Comparison of ENCODE assay signal across 8 cellular contexts in genomic region chr6:134065706-134066105, GRCh38. TPM values are rescaled to one million over a fixed set of nuclear protein-coding genes. Genes with fewer than 3 reads are reported as not detected.
A peak's percentile ranks its signal among the peaks of the same experiment; 100 is the strongest.
DNase-seq lines count a peak whose midpoint lies in the region; ATAC-seq, FAIRE-seq and TF ChIP-seq lines count a peak whose summit lies in the region.

No MANE protein-coding gene starts in this region.

- no peak overlapping the region for H3K4me3 ChIP-seq in GM23338
- H3K4me3 ChIP-seq in RWPE2 (ENCODE audit: severe bottlenecking) = no peak overlapping the region
- no peak overlapping the region for H3K4me3 ChIP-seq in keratinocyte (ENCODE audit: control insufficient read depth in 2 of 3, extremely low read depth in 1 of 3, insufficient read depth in 2 of 3, low read depth in 1 of 3, low read length in 3 of 3)

- no peaks in the 10 kb centered on the region for H4K20me1 ChIP-seq in GM23338 (replicated peaks; ENCODE audit: insufficient read depth)
- H4K20me1 ChIP-seq in keratinocyte (ENCODE audit: control insufficient read depth, extremely low read depth, insufficient read depth, low read length) = no peaks in the 10 kb centered on the region

- no peak overlapping the region for H3K9ac ChIP-seq in keratinocyte (ENCODE audit: control insufficient read depth, extremely low read depth, insufficient read depth, low read length)

- no peaks in the 10 kb centered on the region for H3K27me3 ChIP-seq in GM23338 (ENCODE audit: insufficient read depth)
- H3K27me3 ChIP-seq in RWPE2 (ENCODE audit: insufficient read depth, poor library complexity, severe bottlenecking) = no peaks in the 10 kb centered on the region
- H3K27me3 ChIP-seq in keratinocyte (ENCODE audit: control insufficient read depth, extremely low read depth, insufficient read depth, low read length) = no peaks in the 10 kb centered on the region

- peaks cover 1% of the 10 kb centered on the region; the same call in 2 of the 3 replicates for H3K9me3 Mint-ChIP-seq in GM23338

- peak; percentile 45 for TF ChIP-seq CTCF in C4-2B (conservative IDR thresholded peaks at IDR 0.05)
- TF ChIP-seq CTCF in GM23338 (conservative IDR thresholded peaks at IDR 0.05; ENCODE audit: low read depth in 2 of 2) = peak; percentile 78 to 86
- TF ChIP-seq CTCF in RWPE2 (IDR thresholded peaks at IDR 0.05; ENCODE audit: poor library complexity, severe bottlenecking) = peak; percentile 55
- peak; percentile 39 to 52 (median 47) for TF ChIP-seq CTCF in keratinocyte (optimal IDR thresholded peaks at IDR 0.05 in 1 of 3, IDR thresholded peaks at IDR 0.05 in 1 of 3, conservative IDR thresholded peaks at IDR 0.05 in 1 of 3; ENCODE audit: extremely low read depth in 1 of 3, insufficient read depth in 2 of 3, low read length in 3 of 3)

- H3F3A ChIP-seq in GM23338 (replicated peaks; ENCODE audit: low read depth) = 0 out of 2 replicates have a peak, but pooled peaks cover 3% of the 10 kb centered on the region

- dilution Hi-C loops in keratinocyte (cut with MboI; ENCODE audit: extremely low pct_ligation_motif_present, low sequenced_read_pairs) = no loop called here

- peaks cover 14% of the 10 kb centered on the region for H3K4me1 ChIP-seq in GM23338 (ENCODE audit: insufficient read depth)
- H3K4me1 ChIP-seq in RWPE2 (ENCODE audit: insufficient read depth, poor library complexity, severe bottlenecking) = peaks cover 2% of the 10 kb centered on the region
- peaks cover 1% of the 10 kb centered on the region for H3K4me1 ChIP-seq in keratinocyte (ENCODE audit: control insufficient read depth, extremely low read depth, insufficient read depth, low read length)

- H2AFZ ChIP-seq in GM23338 = no peak overlapping the region
- H2AFZ ChIP-seq in keratinocyte (ENCODE audit: control insufficient read depth, low read length) = no peak overlapping the region

- H3K36me3 Mint-ChIP-seq in GM23338 (ENCODE audit: low read depth) = no peaks in the 10 kb centered on the region

- FAIRE-seq in keratinocyte (lab: Jason Lieb, UNC) = no peak

- H3K27me3 Mint-ChIP-seq in GM23338 (ENCODE audit: insufficient read depth, low read depth, poor library complexity) = peaks cover 2% of the 10 kb centered on the region

- no peaks in the 10 kb centered on the region for H3K9me2 ChIP-seq in GM23338 (ENCODE audit: insufficient read depth)

- H3K27ac ChIP-seq in C4-2B (no peak overlapping the region), GM23338 (ENCODE audit: low read depth) (no peak overlapping the region), RWPE2 (ENCODE audit: poor library complexity, severe bottlenecking) (no peak overlapping the region), keratinocyte (ENCODE audit: control insufficient read depth, insufficient read depth, low read length) (no peak overlapping the region)

- DNase-seq in GM23338 (ENCODE audit: low spot score) (peak; percentile 82), RWPE2 (ENCODE audit: low spot score) (no peak), keratinocyte (ENCODE audit: low read depth, low spot score) (no peak), occipital lobe (lab: John Stamatoyannopoulos, UW) (no peak)

- H3K4me1 Mint-ChIP-seq in GM23338 = peaks cover 28% of the 10 kb centered on the region

- H3K27ac Mint-ChIP-seq in GM23338 = no peak overlapping the region

- H3K79me2 ChIP-seq in GM23338 (replicated peaks; ENCODE audit: insufficient read depth) (no peaks in the 10 kb centered on the region), keratinocyte (ENCODE audit: control insufficient read depth, insufficient read depth, low read length) (no peaks in the 10 kb centered on the region)

- no peaks in the 10 kb centered on the region for H3K36me3 ChIP-seq in GM23338 (ENCODE audit: insufficient read depth)
- H3K36me3 ChIP-seq in RWPE2 (ENCODE audit: low read depth) = no peaks in the 10 kb centered on the region
- H3K36me3 ChIP-seq in keratinocyte (ENCODE audit: control insufficient read depth in 2 of 2, extremely low read depth in 1 of 2, insufficient read depth in 2 of 2, low read length in 2 of 2) = no peaks in the 10 kb centered on the region

- H3K4me2 ChIP-seq in GM23338 (no peak overlapping the region), keratinocyte (ENCODE audit: control insufficient read depth, extremely low read depth, insufficient read depth, low read depth, low read length) (no peak overlapping the region)

- H3K4me3 Mint-ChIP-seq in GM23338 = no peak overlapping the region

- H3K9me3 ChIP-seq in RWPE2 (ENCODE audit: severe bottlenecking) (no peaks in the 10 kb centered on the region), keratinocyte (ENCODE audit: control insufficient read depth, low read depth, low read length) (no peaks in the 10 kb centered on the region)

- H3K9me1 ChIP-seq in keratinocyte (ENCODE audit: control insufficient read depth, extremely low read depth, insufficient read depth, low read length) = no peaks in the 10 kb centered on the region

- ATAC-seq in GM23338 (peak; percentile 34), RWPE2 (ENCODE audit: low read depth) (no peak), GM21717 (IDR thresholded peaks at IDR 0.05; ENCODE audit: unreplicated experiment) (no peak), GM21447 (IDR thresholded peaks at IDR 0.05; ENCODE audit: unreplicated experiment) (no peak), GM19035 (IDR thresholded peaks at IDR 0.05; ENCODE audit: unreplicated experiment) (no peak)

TF ChIP-seq in GM23338, 12 proteins besides CTCF, POLR2A, EP300 and RAD21:
- TF ChIP-seq CREB1 (CRISPR knock-in tag; IDR thresholded peaks at IDR 0.05; ENCODE audit: low read depth) = peak; percentile 85
- TF ChIP-seq REST (IDR thresholded peaks at IDR 0.05; ENCODE audit: unreplicated experiment) = no peak
TF ChIP-seq in GM23338: peak in this region for 1.

RNA-seq across cellular contexts. Expression of gene SLC2A12, which starts 13.3 kb away (rescaled TPM):
- 4.8 and 4.9 TPM in 2 replicates for total RNA-seq in GM23338 (2014; rRNA removed; shearing (Covaris generic))
- polyA plus RNA-seq in GM23338 (2016; fragmentation: Nextera tagmentation; extraction: Ambion mirVana) = 2.8 and 2.9 TPM in 2 replicates
- 1.2 to 5.4 TPM (median 2.2 TPM) in 3 replicates for polyA plus RNA-seq in keratinocyte
- 0.54 TPM for polyA plus RNA-seq in keratinocyte (2011; ENCODE audit: low read depth)
- polyA plus RNA-seq in keratinocyte (2011; cell fraction: cytosol; rRNA removed) = 0.94 and 2.8 TPM in 2 replicates
- 4.7 and 6.7 TPM in 2 replicates for polyA plus RNA-seq in keratinocyte (2011; cell fraction: nucleus; rRNA removed)
- polyA plus RNA-seq in keratinocyte (2012; ENCODE audit: low replicate concordance) = 0.85 and 2.1 TPM in 2 replicates
- polyA minus RNA-seq in keratinocyte = 0.82 to 7.3 TPM (median 2.5 TPM) in 3 replicates
- 2.3 TPM for polyA minus RNA-seq in keratinocyte (2011; cell fraction: cytosol; rRNA and poly(A)+ RNA removed)
- 9.0 and 9.9 TPM in 2 replicates for polyA minus RNA-seq in keratinocyte (2011; cell fraction: nucleus; rRNA and poly(A)+ RNA removed)
- 4.8 TPM for total RNA-seq in occipital lobe
